ENCODE assay signal across 13 cellular contexts in genomic region chr1:151013518-151013917, GRCh38. TPM values are rescaled to one million over a fixed set of nuclear protein-coding genes. Genes with fewer than 3 reads are reported as not detected.
DNase-seq lines count a peak whose midpoint lies in the region; ATAC-seq, FAIRE-seq and TF ChIP-seq lines count a peak whose summit lies in the region.
"Had no signal": no experiment of that assay in that cellular context is flagged by ENCODE, and none has a peak within 500 bp of the region (broad histone marks: within the 10 kb centered on the region; RNA-seq: fewer than 3 reads in every experiment).

No MANE protein-coding gene starts in this region.

- H3K4me3 Mint-ChIP-seq in H9, result no peak overlapping the region
- no peak overlapping the region for H3K4me3 Mint-ChIP-seq in stimulated activated naive B cell treated with anti-CD40 and anti-IgM and Interleukin-4, amounts not matched to agents 10 μg/mL and 1 μg/mL and 100 μg/mL, for 72 hours
- H3K4me3 Mint-ChIP-seq: natural killer cell, WTC11 had no signal

- H4K91ac ChIP-seq in IMR-90 (ENCODE audit: insufficient read depth, low read depth, low read length), result no peak overlapping the region
- no peak overlapping the region for H4K91ac ChIP-seq in H9 (ENCODE audit: insufficient read length, low read depth, low read length)

- peaks cover 3 to 8% (median 5%) of the 10 kb centered on the region in 3 experiments; a peak in 6 of 7 replicates for H3K36me3 Mint-ChIP-seq in H9 (ENCODE audit: insufficient read depth in 1 of 3, low read depth in 3 of 3)
- H3K36me3 Mint-ChIP-seq in stimulated activated naive B cell treated with anti-CD40 and anti-IgM and Interleukin-4, amounts not matched to agents 10 μg/mL and 1 μg/mL and 100 μg/mL, for 72 hours, result peaks cover 4 to 7% of the 10 kb centered on the region in 2 donors
- H3K36me3 Mint-ChIP-seq: natural killer cell had no signal

- H3K9me3 Mint-ChIP-seq in H9, result no peaks in the 10 kb centered on the region; a peak in 1 of 5 replicates
- no peaks in the 10 kb centered on the region for H3K9me3 Mint-ChIP-seq in stimulated activated naive B cell treated with anti-CD40 and anti-IgM and Interleukin-4, amounts not matched to agents 10 μg/mL and 1 μg/mL and 100 μg/mL, for 72 hours
- H3K9me3 Mint-ChIP-seq: natural killer cell, WTC11 had no signal

- TF ChIP-seq POLR2A in IMR-90 (IDR thresholded peaks at IDR 0.05; ENCODE audit: low read depth, low read length) (no peak), spleen (IDR thresholded peaks at IDR 0.05) (no peak)

- H4K20me1 ChIP-seq in IMR-90 (ENCODE audit: insufficient read depth, low read length) (no peaks in the 10 kb centered on the region), H9 (ENCODE audit: control insufficient read depth, insufficient read depth, insufficient read length) (no peaks in the 10 kb centered on the region)

- no peak overlapping the region for H3K56ac ChIP-seq in IMR-90 (ENCODE audit: extremely low read depth, insufficient read depth, low read length)
- H3K56ac ChIP-seq in H9 (ENCODE audit: insufficient read length, low read depth, low read length), result no peak overlapping the region

- H3K4me3 ChIP-seq in IMR-90 (ENCODE audit: insufficient read depth, low read depth, low read length) (no peak overlapping the region), adipocyte (ENCODE audit: low read length) (peak overlapping the region; percentile 57), spleen (no peak overlapping the region)
- no peak overlapping the region for H3K4me3 ChIP-seq in effector memory CD4-positive, alpha-beta T cell (ENCODE audit: insufficient read depth, low read depth, low read length, poor library complexity, severe bottlenecking)

- TF ChIP-seq RAD21 in IMR-90 (IDR thresholded peaks at IDR 0.05; ENCODE audit: low read length), result no peak

- H3K27me3 Mint-ChIP-seq in H9 (ENCODE audit: low read depth), result no peaks in the 10 kb centered on the region
- H3K27me3 Mint-ChIP-seq in stimulated activated naive B cell treated with anti-CD40 and anti-IgM and Interleukin-4, amounts not matched to agents 10 μg/mL and 1 μg/mL and 100 μg/mL, for 72 hours, result no peaks in the 10 kb centered on the region

- H2AFZ ChIP-seq in IMR-90 (replicated peaks; ENCODE audit: low read length, poor library complexity) (no peak overlapping the region), H9 (ENCODE audit: low read length) (no peak overlapping the region)

- dilution Hi-C loops in IMR-90 (cut with HindIII; ENCODE audit: low sequenced_read_pairs, unreplicated experiment), result no loop called here

- 0 out of 2 replicates have a peak, but pooled peaks cover 1% of the 10 kb centered on the region for H3K4me1 ChIP-seq in IMR-90 (ENCODE audit: control insufficient read depth, insufficient read depth, low read length)
- peaks cover 45% of the 10 kb centered on the region for H3K4me1 ChIP-seq in adipocyte (ENCODE audit: control insufficient read depth, insufficient read depth, low read length)
- H3K4me1 ChIP-seq in spleen, result peaks cover 13 to 60% (median 49%) of the 10 kb centered on the region in 6 donors
- no peaks in the 10 kb centered on the region; the same call in 1 of the 2 replicates for H3K4me1 ChIP-seq in H9 (ENCODE audit: insufficient read depth, low read length)
- peaks cover 11% of the 10 kb centered on the region for H3K4me1 ChIP-seq in effector memory CD4-positive, alpha-beta T cell (ENCODE audit: control insufficient read depth, insufficient read depth, low read length, poor library complexity, severe bottlenecking)

- no TSS peak for BruUV-seq in IMR-90 (replicated peaks; lab: Mats Ljungman, UMichigan)

- H3K23me2 ChIP-seq in H9 (ENCODE audit: insufficient read length, low read depth, low read length, poor library complexity, severe bottlenecking), result peaks cover 7% of the 10 kb centered on the region

- TF ChIP-seq CTCF in IMR-90 (conservative IDR thresholded peaks at IDR 0.05; ENCODE audit: low read depth, low read length), result no peak
- no peak for TF ChIP-seq CTCF in spleen (IDR thresholded peaks at IDR 0.05 in 8 of 11, conservative IDR thresholded peaks at IDR 0.05 in 3 of 11)
- TF ChIP-seq CTCF in H9 (conservative IDR thresholded peaks at IDR 0.05), result no peak

- H3K79me1 ChIP-seq in IMR-90 (ENCODE audit: low read depth in 1 of 2, low read length in 2 of 2) (peaks cover 7 to 31% of the 10 kb centered on the region in 2 experiments), H9 (ENCODE audit: insufficient read depth, low read depth, low read length, poor library complexity, severe bottlenecking) (no peaks in the 10 kb centered on the region)

- no peak overlapping the region for H3K9ac ChIP-seq in IMR-90 (ENCODE audit: low read depth, low read length)
- peak overlapping the region; percentile 55 for H3K9ac ChIP-seq in adipocyte (ENCODE audit: low read length)
- H3K9ac ChIP-seq in H9 (ENCODE audit: extremely low read depth, insufficient read length, low read length), result no peak overlapping the region

- DNase-seq in IMR-90 (peak; percentile 63), adipocyte (ENCODE audit: low read depth) (no peak), spleen (no peak), H9 (no peak)
- DNase-seq in effector memory CD4-positive, alpha-beta T cell, result no peak
- DNase-seq in stimulated activated naive B cell treated with anti-CD40 and anti-IgM and Interleukin-4, amounts not matched to agents 10 μg/mL and 1 μg/mL and 100 μg/mL, for 72 hours, result no peak
- no peak for DNase-seq in central memory CD4-positive, alpha-beta T cell
- DNase-seq: activated gamma-delta T cell, KG1, natural killer cell had no signal

- H3K36me3 ChIP-seq in IMR-90 (ENCODE audit: control insufficient read depth, insufficient read depth, low read length), result no peaks in the 10 kb centered on the region
- H3K36me3 ChIP-seq in adipocyte (ENCODE audit: control insufficient read depth, insufficient read depth, low read length, severe bottlenecking), result peaks cover 9% of the 10 kb centered on the region
- peaks cover 0 to 31% (median 9%) of the 10 kb centered on the region in 6 donors for H3K36me3 ChIP-seq in spleen
- H3K36me3 ChIP-seq in effector memory CD4-positive, alpha-beta T cell (ENCODE audit: control insufficient read depth, insufficient read depth, low read length), result no peaks in the 10 kb centered on the region

- peaks cover 7 to 8% of the 10 kb centered on the region in 2 experiments for H3K4me1 Mint-ChIP-seq in H9
- peaks cover 9 to 29% of the 10 kb centered on the region in 2 donors for H3K4me1 Mint-ChIP-seq in stimulated activated naive B cell treated with anti-CD40 and anti-IgM and Interleukin-4, amounts not matched to agents 10 μg/mL and 1 μg/mL and 100 μg/mL, for 72 hours

- ATAC-seq in IMR-90 (ENCODE audit: low read depth), result peak; percentile 65
- no peak for ATAC-seq in stimulated activated naive B cell treated with anti-CD40 and anti-IgM and Interleukin-4, amounts not matched to agents 10 μg/mL and 1 μg/mL and 100 μg/mL, for 72 hours (replicated peaks)
- ATAC-seq: natural killer cell, WTC11 had no signal

- H3K14ac ChIP-seq in IMR-90 (replicated peaks; ENCODE audit: low read depth, low read length), result no peak overlapping the region
- no peak overlapping the region for H3K14ac ChIP-seq in H9 (ENCODE audit: insufficient read depth, low read length)

- no peak overlapping the region for H3T11ph ChIP-seq in H9 (ENCODE audit: low read length)

- H3K27ac ChIP-seq in IMR-90 (ENCODE audit: insufficient read depth, low read length) (no peak overlapping the region), spleen (peak overlapping the region in 6 of 8 donors; percentile 51 to 79 (median 60)), H9 (ENCODE audit: insufficient read length, low read depth, low read length) (no peak overlapping the region)
- no peak overlapping the region for H3K27ac ChIP-seq in effector memory CD4-positive, alpha-beta T cell (ENCODE audit: insufficient read depth, low read length, poor library complexity, severe bottlenecking)

- H2BK12ac ChIP-seq in H9 (ENCODE audit: insufficient read length, low read depth, low read length), result no peak overlapping the region

- H3K27ac Mint-ChIP-seq in H9, result no peak overlapping the region
- H3K27ac Mint-ChIP-seq in stimulated activated naive B cell treated with anti-CD40 and anti-IgM and Interleukin-4, amounts not matched to agents 10 μg/mL and 1 μg/mL and 100 μg/mL, for 72 hours, result no peak overlapping the region
- H3K27ac Mint-ChIP-seq: natural killer cell, WTC11 had no signal

- no peak overlapping the region for H3K23ac ChIP-seq in IMR-90 (ENCODE audit: low read depth, low read length)
- no peak overlapping the region for H3K23ac ChIP-seq in H9 (ENCODE audit: insufficient read length, low read depth, low read length)

- intact Hi-C loops in IMR-90 (cut with micrococcal nuclease) (no loop called here), spleen (cut with DNase I; ENCODE audit: low total_unique reads) (no loop called here)

- H3K18ac ChIP-seq in IMR-90 (ENCODE audit: low read depth, low read length) (no peak overlapping the region), H9 (ENCODE audit: insufficient read length, low read depth, low read length) (no peak overlapping the region)

- no peak overlapping the region for H2BK120ac ChIP-seq in IMR-90 (ENCODE audit: low read depth, low read length)
- no peak overlapping the region for H2BK120ac ChIP-seq in H9 (ENCODE audit: low read depth, low read length, poor library complexity, severe bottlenecking)

- H3K9me1 ChIP-seq in IMR-90 (ENCODE audit: insufficient read depth, low read length), result peaks cover 1% of the 10 kb centered on the region

- CTCF ChIA-PET in IMR-90 (lab: Yijun Ruan, JAX), result no interaction called here

- H4K8ac ChIP-seq in IMR-90 (ENCODE audit: low read depth in 2 of 2, low read length in 2 of 2), result no peak overlapping the region
- no peak overlapping the region for H4K8ac ChIP-seq in H9 (replicated peaks; ENCODE audit: insufficient read length, low read depth, low read length)

- peak; percentile 75 for FAIRE-seq in islet of Langerhans (lab: Jason Lieb, UNC)

- H2BK5ac ChIP-seq in IMR-90 (ENCODE audit: low read depth, low read length, poor library complexity, severe bottlenecking) (no peak overlapping the region), H9 (ENCODE audit: insufficient read length, low read length) (no peak overlapping the region)

- H3K9me3 ChIP-seq in IMR-90 (ENCODE audit: control insufficient read depth, insufficient read depth, low read length), result no peaks in the 10 kb centered on the region
- H3K9me3 ChIP-seq in adipocyte (ENCODE audit: control insufficient read depth, low read length), result no peaks in the 10 kb centered on the region
- H3K9me3 ChIP-seq in spleen, result no peaks in the 10 kb centered on the region
- no peaks in the 10 kb centered on the region for H3K9me3 ChIP-seq in H9 (ENCODE audit: control insufficient read depth, low read depth, low read length)
- no peaks in the 10 kb centered on the region for H3K9me3 ChIP-seq in effector memory CD4-positive, alpha-beta T cell (ENCODE audit: control insufficient read depth, low read length)

- H3K4ac ChIP-seq in IMR-90 (ENCODE audit: low read depth, low read length) (no peak overlapping the region), H9 (ENCODE audit: low read depth, low read length) (no peak overlapping the region)

- H3K79me2 ChIP-seq in H9 (ENCODE audit: insufficient read depth, low read length), result no peaks in the 10 kb centered on the region; the same call in 1 of the 2 replicates

- 60% methylated on average over 2 of the region's 2 CpGs; no CpG with 5 or more reads in 1 of the 2 experiments for WGBS in IMR-90 (ENCODE audit: extremely low coverage in 2 of 2, insufficient read length in 1 of 2), 2 experiments
- 46 to 65% (median 58%) methylated on average over 2 of the region's 2 CpGs for WGBS in spleen, 5 donors
- WGBS in H9 (ENCODE audit: extremely low coverage, insufficient read length, low lambda C conversion rate), result no CpG with 5 or more reads among the region's 2 CpGs

- H2AK9ac ChIP-seq in IMR-90 (replicated peaks; ENCODE audit: low read depth, low read length, poor library complexity), result no peak overlapping the region

- H2BK15ac ChIP-seq in IMR-90 (ENCODE audit: low read depth, low read length) (no peak overlapping the region), H9 (ENCODE audit: low read depth, low read length) (no peak overlapping the region)

- H2BK20ac ChIP-seq in IMR-90 (ENCODE audit: low read depth, low read length) (no peak overlapping the region), H9 (ENCODE audit: low read depth, low read length, poor library complexity, severe bottlenecking) (no peak overlapping the region)

- H3K4me2 ChIP-seq in IMR-90 (ENCODE audit: low read depth, low read length) (no peak overlapping the region), H9 (ENCODE audit: insufficient read depth, insufficient read length, low read length) (no peak overlapping the region)

- in situ Hi-C loops in IMR-90 (cut with MboI; ENCODE audit: low sequenced_read_pairs), result no loop called here

- no peak overlapping the region for H4K5ac ChIP-seq in IMR-90 (ENCODE audit: low read depth, low read length)
- H4K5ac ChIP-seq in H9 (ENCODE audit: insufficient read length, low read depth, low read length), result no peak overlapping the region

- no peak overlapping the region for H2AK5ac ChIP-seq in IMR-90 (ENCODE audit: low read depth, low read length)
- H2AK5ac ChIP-seq in H9 (ENCODE audit: insufficient read length, low read length), result no peak overlapping the region

- POLR2A ChIA-PET in IMR-90 (lab: Charles Lee; ENCODE audit: unreplicated experiment), result no interaction called here

- H3K27me3 ChIP-seq in IMR-90 (ENCODE audit: control insufficient read depth, insufficient read depth, low read length), result no peaks in the 10 kb centered on the region
- no peaks in the 10 kb centered on the region for H3K27me3 ChIP-seq in adipocyte (replicated peaks; ENCODE audit: control insufficient read depth, insufficient read depth, low read length)
- H3K27me3 ChIP-seq in spleen (replicated peaks in 1 of 7), result no peaks in the 10 kb centered on the region
- no peaks in the 10 kb centered on the region for H3K27me3 ChIP-seq in H9 (ENCODE audit: insufficient read depth, low read length)
- H3K27me3 ChIP-seq in effector memory CD4-positive, alpha-beta T cell (replicated peaks; ENCODE audit: control insufficient read depth, insufficient read depth, low read length, poor library complexity, severe bottlenecking), result no peaks in the 10 kb centered on the region

RNA-seq across cellular contexts. Expression of gene PRUNE1, which starts 5.3 kb away (rescaled TPM):
- total RNA-seq in IMR-90 (2012; rRNA removed), result 7.9 and 8.6 TPM in 2 replicates
- 9.4 and 9.6 TPM in 2 replicates for polyA plus RNA-seq in IMR-90 (2012; rRNA removed)
- 4.6 and 6.5 TPM in 2 replicates for polyA plus RNA-seq in IMR-90 (2012; cell fraction: cytosol; rRNA removed)
- polyA plus RNA-seq in IMR-90 (2012; cell fraction: nucleus; rRNA removed; ENCODE audit: low replicate concordance), result 3.4 and 9.4 TPM in 2 replicates
- 10 to 100 TPM; 15.7 to 22.6 (median 17.7) TPM for total RNA-seq in spleen
- polyA plus RNA-seq in spleen, result 10 to 100 TPM in 1 of 3 donors, 1 to 10 TPM in 2; 9.2 to 12.8 (median 9.9) TPM
- total RNA-seq in H9 (2021), result 21.0 and 22.3 TPM in 2 replicates

RNA-seq across cellular contexts. Expression of gene MINDY1, which starts 6.8 kb away (rescaled TPM):
- total RNA-seq in IMR-90 (2012; rRNA removed), result 5.8 and 6.6 TPM in 2 replicates
- polyA plus RNA-seq in IMR-90 (2012; rRNA removed), result 6.6 and 7.3 TPM in 2 replicates
- 5.4 and 6.1 TPM in 2 replicates for polyA plus RNA-seq in IMR-90 (2012; cell fraction: cytosol; rRNA removed)
- 18.8 TPM in 2 replicates for polyA plus RNA-seq in IMR-90 (2012; cell fraction: nucleus; rRNA removed; ENCODE audit: low replicate concordance)
- 10 to 100 TPM; 23.8 to 51.1 (median 31.4) TPM for total RNA-seq in spleen
- 10 to 100 TPM in 1 of 3 donors, 1 to 10 TPM in 2; 3.3 to 10.4 (median 3.9) TPM for polyA plus RNA-seq in spleen
- 6.4 and 6.8 TPM in 2 replicates for total RNA-seq in H9 (2021)

RNA-seq across cellular contexts. Expression of gene BNIPL, which starts 22.9 kb away (rescaled TPM):
- under 0.01 TPM in 1 of 2 replicates, not detected in the other for total RNA-seq in IMR-90 (2012; rRNA removed)
- polyA plus RNA-seq in IMR-90 (2012; rRNA removed), result 0.10 and 0.38 TPM in 2 replicates
- 0.05 and 0.15 TPM in 2 replicates for polyA plus RNA-seq in IMR-90 (2012; cell fraction: cytosol; rRNA removed)
- 0.79 and 1.3 TPM in 2 replicates for polyA plus RNA-seq in IMR-90 (2012; cell fraction: nucleus; rRNA removed; ENCODE audit: low replicate concordance)
- 1 to 10 TPM in 3 of 7 donors, under 1 TPM in 4; 0.33 to 1.4 (median 0.77) TPM for total RNA-seq in spleen
- polyA plus RNA-seq in spleen, result under 1 TPM; 0.50 to 0.85 (median 0.61) TPM
- total RNA-seq in H9 (2021), result 1.2 and 1.5 TPM in 2 replicates
- total RNA-seq: epithelial cell of proximal tubule had no signal

RNA-seq across cellular contexts. Expression of gene ANXA9, which starts 31.4 kb away (rescaled TPM):
- total RNA-seq in IMR-90 (2012; rRNA removed) (under 0.01 and 0.36 TPM in 2 replicates), spleen (under 1 TPM in 5 of 7 donors, not detected in 2; 0.13 to 0.92 (median 0.51) TPM), H9 (2021) (0.81 and 0.92 TPM in 2 replicates)
- polyA plus RNA-seq in IMR-90 (2012; rRNA removed) (0.16 and 0.21 TPM in 2 replicates), spleen (under 1 TPM; 0.12 to 0.32 (median 0.22) TPM)
- 0.23 and 0.24 TPM in 2 replicates for polyA plus RNA-seq in IMR-90 (2012; cell fraction: cytosol; rRNA removed)
- polyA plus RNA-seq in IMR-90 (2012; cell fraction: nucleus; rRNA removed; ENCODE audit: low replicate concordance), result 0.25 and 0.26 TPM in 2 replicates

RNA-seq across cellular contexts. Expression of gene C1orf56, which starts 34.0 kb away (rescaled TPM):
- total RNA-seq in IMR-90 (2012; rRNA removed) (0.54 and 0.83 TPM in 2 replicates), spleen (1 to 10 TPM; 1.8 to 5.5 (median 3.4) TPM), H9 (2021) (3.6 and 4.8 TPM in 2 replicates)
- polyA plus RNA-seq in IMR-90 (2012; rRNA removed) (1.2 and 1.5 TPM in 2 replicates), spleen (1 to 10 TPM; 1.4 to 2.8 (median 2.6) TPM)
- 1.2 and 2.5 TPM in 2 replicates for polyA plus RNA-seq in IMR-90 (2012; cell fraction: cytosol; rRNA removed)
- polyA plus RNA-seq in IMR-90 (2012; cell fraction: nucleus; rRNA removed; ENCODE audit: low replicate concordance), result 0.87 and 1.4 TPM in 2 replicates

Comparison
In these comparisons a context has a peak if more than half of its experiments do, and no peak if none do; other contexts are left out.
1. H3K27ac ChIP-seq: peak in spleen (6 of 8); none in IMR-90 (single experiment), H9 (single experiment) and effector memory CD4-positive, alpha-beta T cell (single experiment).